17 cellular contexts compared by ENCODE assay signal in the genomic region with DNA sequence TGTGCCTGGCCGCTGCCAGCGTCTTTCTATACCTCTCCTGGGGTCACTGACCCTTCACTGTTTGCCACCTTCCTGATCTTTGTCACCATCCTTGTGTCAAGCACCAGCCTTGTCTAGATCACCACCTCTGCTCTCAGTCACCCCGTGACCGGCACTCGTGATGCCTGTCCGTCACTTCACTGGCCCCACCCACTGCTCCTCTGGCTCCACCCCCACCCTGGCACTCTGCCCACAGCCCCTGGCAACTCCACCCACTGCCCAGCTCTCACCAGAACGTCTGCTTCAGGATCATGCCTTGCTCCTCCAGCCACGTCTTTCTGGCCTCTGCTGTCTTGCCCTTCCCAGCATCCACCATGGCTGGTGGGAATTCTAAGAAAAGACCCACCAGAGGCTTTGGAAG. TPM values are rescaled to one million over a fixed set of nuclear protein-coding genes. Genes with fewer than 3 reads are reported as not detected.
DNase-seq lines count a peak whose midpoint lies in the region; ATAC-seq and TF ChIP-seq lines count a peak whose summit lies in the region.
"Had no signal": no experiment of that assay in that cellular context is flagged by ENCODE, and none has a peak within 500 bp of the region (broad histone marks: within the 10 kb centered on the region; RNA-seq: fewer than 3 reads in every experiment).

No MANE protein-coding gene starts in this region.

- peak; percentile 60 for ATAC-seq in HCT116
- ATAC-seq: gastroesophageal sphincter had no signal

- no peak overlapping the region for H3K27ac Mint-ChIP-seq in activated T-cell treated with anti-CD3 and anti-CD28 coated beads, Interleukin-2, amount 50 U/mL, for 24 hours
- no peak overlapping the region for H3K27ac Mint-ChIP-seq in Caco-2 (ENCODE audit: unreplicated experiment)
- H3K27ac Mint-ChIP-seq: stimulated activated naive CD8-positive, alpha-beta T cell treated with anti-CD3 and anti-CD28 coated beads, Interleukin-15, Interleukin-2, amounts not matched to agents 100 ng/mL and 50 ng/mL, for 24 hours had no signal

- H3K9ac ChIP-seq in HCT116 (ENCODE audit: low read length) (no peak overlapping the region), colonic mucosa (ENCODE audit: low read depth in 2 of 2, low read length in 2 of 2) (no peak overlapping the region)

- H3K4me1 Mint-ChIP-seq in activated T-cell treated with anti-CD3 and anti-CD28 coated beads, Interleukin-2, amount 50 U/mL, for 24 hours (ENCODE audit: low read depth), result no peaks in the 10 kb centered on the region
- peaks cover 5% of the 10 kb centered on the region for H3K4me1 Mint-ChIP-seq in Caco-2 (ENCODE audit: low read depth, unreplicated experiment)

- no peak for TF ChIP-seq POLR2A in HCT116 (IDR thresholded peaks at IDR 0.05; ENCODE audit: borderline replicate concordance, extremely low read depth, insufficient read depth, insufficient read length)

- no peak for TF ChIP-seq CTCF in HCT116 (IDR thresholded peaks at IDR 0.05 in 2 of 3, conservative IDR thresholded peaks at IDR 0.05 in 1 of 3; ENCODE audit: borderline replicate concordance in 1 of 3, insufficient read depth in 1 of 3, low read depth in 2 of 3, low read length in 2 of 3)
- TF ChIP-seq CTCF in colonic mucosa (IDR thresholded peaks at IDR 0.05), result no peak
- TF ChIP-seq CTCF in GM10248 (IDR thresholded peaks at IDR 0.05; ENCODE audit: control extremely low read depth, extremely low read depth, low read depth, missing control alignments), result no peak
- no peak for TF ChIP-seq CTCF in Caco-2 (IDR thresholded peaks at IDR 0.05; ENCODE audit: insufficient read depth in 1 of 2, low read depth in 1 of 2, low read length in 1 of 2, severe bottlenecking in 1 of 2, unreplicated experiment in 1 of 2)

- H3K4me2 ChIP-seq in HCT116 (ENCODE audit: low read length), result no peak overlapping the region

- H2AFZ ChIP-seq in HCT116 (ENCODE audit: low read depth, low read length, poor library complexity, severe bottlenecking), result no peak overlapping the region

- H3K9me3 ChIP-seq in HCT116 (ENCODE audit: control insufficient read depth in 1 of 2, insufficient read depth in 1 of 2, low read depth in 1 of 2, low read length in 2 of 2) (no peaks in the 10 kb centered on the region), colonic mucosa (no peaks in the 10 kb centered on the region), Caco-2 (no peaks in the 10 kb centered on the region)
- H3K9me3 ChIP-seq: gastroesophageal sphincter, prostate gland had no signal

- intact Hi-C loops in HCT116 (cut with micrococcal nuclease) (no loop called here), colonic mucosa (cut with DNase I) (no loop called here), Caco-2 (cut with micrococcal nuclease; ENCODE audit: unreplicated experiment) (no loop called here)

- peaks cover 3 to 18% of the 10 kb centered on the region in 2 experiments; a peak in 3 of 4 replicates for H3K36me3 ChIP-seq in HCT116 (ENCODE audit: control insufficient read depth in 1 of 2, insufficient read depth in 2 of 2, low read length in 2 of 2)
- H3K36me3 ChIP-seq in colonic mucosa, result no peaks in the 10 kb centered on the region
- no peaks in the 10 kb centered on the region for H3K36me3 ChIP-seq in Caco-2 (ENCODE audit: control insufficient read depth, insufficient read depth, low read length)
- H3K36me3 ChIP-seq: prostate gland had no signal

- no peaks in the 10 kb centered on the region for H3K79me2 ChIP-seq in HCT116 (ENCODE audit: insufficient read depth, low read length)

- peaks cover 94% of the 10 kb centered on the region for H3K36me3 Mint-ChIP-seq in activated T-cell treated with anti-CD3 and anti-CD28 coated beads, Interleukin-2, amount 50 U/mL, for 24 hours (ENCODE audit: low read depth)
- peaks cover 33% of the 10 kb centered on the region for H3K36me3 Mint-ChIP-seq in Caco-2 (ENCODE audit: insufficient read depth, unreplicated experiment)

- no peak overlapping the region for H3K4me3 ChIP-seq in HCT116 (replicated peaks in 1 of 2; ENCODE audit: low read depth in 1 of 2, low read length in 2 of 2)
- no peak overlapping the region for H3K4me3 ChIP-seq in colonic mucosa
- no peak overlapping the region for H3K4me3 ChIP-seq in Caco-2 (ENCODE audit: low read depth, low read length)
- H3K4me3 ChIP-seq: gastroesophageal sphincter, prostate gland had no signal

- no peaks in the 10 kb centered on the region for H4K20me1 ChIP-seq in HCT116 (ENCODE audit: insufficient read depth)

- CTCF ChIA-PET in HCT116 (lab: Charles Lee), result no interaction called here
- CTCF ChIA-PET in GM10248 (lab: Yijun Ruan, JAX), result interaction anchor here (1.8 kb wide), 1 partner anchor 16 kb away, joined by 5 read pairs; no protein-coding TSS in a partner anchor
- CTCF ChIA-PET in Caco-2 (lab: Charles Lee), result no interaction called here

- peak; percentile 50 for DNase-seq in activated T-cell treated with anti-CD3 and anti-CD28 coated beads, Interleukin-2, amount 50 U/mL, for 24 hours
- no peak for DNase-seq in activated T-cell treated with anti-CD3 and anti-CD28 coated beads for 4 hours
- no peak for DNase-seq in HCT116 (ENCODE audit: low read depth, low spot score)
- DNase-seq in colonic mucosa, result peak; percentile 25
- peak; percentile 16 for DNase-seq in stimulated activated CD4-positive, alpha-beta T cell treated with anti-CD3 and anti-CD28 coated beads, Interleukin-4, amount 100 ng/mL, for 1 hour
- no peak for DNase-seq in GM10248 (ENCODE audit: extremely low spot score)
- DNase-seq in Caco-2, result no peak
- DNase-seq in effector CD8-positive, alpha-beta T cell (lab: John Stamatoyannopoulos, UW), result no peak
- DNase-seq: activated CD4-positive, CD25-positive, alpha-beta regulatory T cell treated with anti-CD3 and anti-CD28 coated beads, Interleukin-2, amount 50 U/mL, for 72 hours; activated effector memory CD4-positive, alpha-beta T cell treated with Interleukin-2 at 50 U/mL for 16 hours; GOT3; kidney; NCI-H2171 treated with DMSO at 0.1 percent for 48 hours; SW 1271 had no signal

- RAD21 ChIA-PET in HCT116 (lab: Charles Lee; ENCODE audit: low non-redundant PET in 1 of 2, low total read pairs in 2 of 2, uncharacterized antibody in 2 of 2, unreplicated experiment in 2 of 2), result no interaction called here

- H3K27me3 ChIP-seq in HCT116 (ENCODE audit: insufficient read depth, low read length) (no peaks in the 10 kb centered on the region), colonic mucosa (no peaks in the 10 kb centered on the region), Caco-2 (replicated peaks; ENCODE audit: control insufficient read depth, insufficient read depth, low read length) (no peaks in the 10 kb centered on the region)
- H3K27me3 ChIP-seq: gastroesophageal sphincter had no signal

- H3K27me3 Mint-ChIP-seq in activated T-cell treated with anti-CD3 and anti-CD28 coated beads, Interleukin-2, amount 50 U/mL, for 24 hours, result no peaks in the 10 kb centered on the region
- H3K27me3 Mint-ChIP-seq in Caco-2 (ENCODE audit: insufficient read depth, unreplicated experiment), result no peaks in the 10 kb centered on the region
- H3K27me3 Mint-ChIP-seq: stimulated activated naive CD8-positive, alpha-beta T cell treated with anti-CD3 and anti-CD28 coated beads, Interleukin-15, Interleukin-2, amounts not matched to agents 100 ng/mL and 50 ng/mL, for 24 hours had no signal

- no peak overlapping the region for H3K4me3 Mint-ChIP-seq in activated T-cell treated with anti-CD3 and anti-CD28 coated beads, Interleukin-2, amount 50 U/mL, for 24 hours
- H3K4me3 Mint-ChIP-seq in Caco-2 (ENCODE audit: unreplicated experiment), result no peak overlapping the region
- H3K4me3 Mint-ChIP-seq: stimulated activated naive CD8-positive, alpha-beta T cell treated with anti-CD3 and anti-CD28 coated beads, Interleukin-15, Interleukin-2, amounts not matched to agents 100 ng/mL and 50 ng/mL, for 24 hours had no signal

- no peak for TF ChIP-seq RAD21 in HCT116 (IDR thresholded peaks at IDR 0.05; ENCODE audit: low read depth)

- H3K4me1 ChIP-seq in HCT116 (ENCODE audit: control insufficient read depth in 1 of 2, insufficient read depth in 2 of 2, low read length in 2 of 2) (no peaks in the 10 kb centered on the region), colonic mucosa (no peaks in the 10 kb centered on the region), Caco-2 (no peaks in the 10 kb centered on the region)
- H3K4me1 ChIP-seq: gastroesophageal sphincter, prostate gland had no signal

- BruUV-seq in HCT116 (replicated peaks; lab: Mats Ljungman, UMichigan) (no TSS peak), Caco-2 (replicated peaks; lab: Mats Ljungman, UMichigan) (no TSS peak)

- no peaks in the 10 kb centered on the region for H3K9me2 ChIP-seq in HCT116 (ENCODE audit: insufficient read depth)

- H3K9me3 Mint-ChIP-seq in activated T-cell treated with anti-CD3 and anti-CD28 coated beads, Interleukin-2, amount 50 U/mL, for 24 hours, result no peaks in the 10 kb centered on the region
- H3K9me3 Mint-ChIP-seq in Caco-2 (ENCODE audit: unreplicated experiment), result no peaks in the 10 kb centered on the region
- H3K9me3 Mint-ChIP-seq: stimulated activated naive CD8-positive, alpha-beta T cell treated with anti-CD3 and anti-CD28 coated beads, Interleukin-15, Interleukin-2, amounts not matched to agents 100 ng/mL and 50 ng/mL, for 24 hours had no signal

- H3K27ac ChIP-seq in HCT116 (ENCODE audit: low read depth, low read length) (no peak overlapping the region), colonic mucosa (no peak overlapping the region)
- H3K27ac ChIP-seq: gastroesophageal sphincter, prostate gland had no signal

- POLR2A ChIA-PET in HCT116 (lab: Charles Lee) (no interaction called here), GM10248 (lab: Yijun Ruan, JAX) (no interaction called here), Caco-2 (lab: Charles Lee) (no interaction called here)

TF ChIP-seq in HCT116, 20 proteins besides CTCF, POLR2A, EP300 and RAD21 (continues in another document):
- TF ChIP-seq ATF3 (IDR thresholded peaks at IDR 0.05) (no peak), ZFX (IDR thresholded peaks at IDR 0.05) (no peak), CBX3 (IDR thresholded peaks at IDR 0.05; ENCODE audit: low read depth) (no peak), ZNF274 (IDR thresholded peaks at IDR 0.05; ENCODE audit: low read depth, low read length) (no peak), MAX (IDR thresholded peaks at IDR 0.05) (no peak)

RNA-seq across cellular contexts. Expression of gene PLA2G4C, which starts 24.8 kb away (rescaled TPM):
- total RNA-seq in HCT116 (2021; ENCODE audit: unreplicated experiment) (1.7 TPM), colonic mucosa (1 to 10 TPM; 1.7 to 6.8 TPM), Caco-2 (2022) (1.5 and 2.4 TPM in 2 replicates)
- polyA plus RNA-seq in HCT116 (2012), result 1.2 and 2.5 TPM in 2 replicates

RNA-seq across cellular contexts. Expression of gene LIG1, which starts 34.7 kb away (rescaled TPM):
- total RNA-seq in HCT116 (2021; ENCODE audit: unreplicated experiment) (122 TPM), colonic mucosa (10 to 100 TPM; 26.4 to 75.6 TPM), Caco-2 (2022) (78.7 and 88.2 TPM in 2 replicates)
- polyA plus RNA-seq in HCT116 (2012), result 95.7 and 113 TPM in 2 replicates

RNA-seq across cellular contexts. Expression of gene ZSWIM9, which starts 35.1 kb away (rescaled TPM):
- 10.2 TPM for total RNA-seq in HCT116 (2021; ENCODE audit: unreplicated experiment)
- 7.3 and 8.6 TPM in 2 replicates for polyA plus RNA-seq in HCT116 (2012)
- 1 to 10 TPM; 6.2 to 9.7 TPM for total RNA-seq in colonic mucosa
- 4.9 and 6.6 TPM in 2 replicates for total RNA-seq in Caco-2 (2022)

Comparison
In these comparisons a context has a peak if more than half of its experiments do, and no peak if none do; other contexts are left out.
1. DNase-seq: peak in activated T-cell treated with anti-CD3 and anti-CD28 coated beads, Interleukin-2, amount 50 U/mL, for 24 hours (single experiment), colonic mucosa (single experiment) and stimulated activated CD4-positive, alpha-beta T cell treated with anti-CD3 and anti-CD28 coated beads, Interleukin-4, amount 100 ng/mL, for 1 hour (single experiment); none in activated T-cell treated with anti-CD3 and anti-CD28 coated beads for 4 hours (single experiment), HCT116 (single experiment), GM10248 (single experiment), Caco-2 (0 of 2) and effector CD8-positive, alpha-beta T cell (single experiment).